In the genomic region with DNA sequence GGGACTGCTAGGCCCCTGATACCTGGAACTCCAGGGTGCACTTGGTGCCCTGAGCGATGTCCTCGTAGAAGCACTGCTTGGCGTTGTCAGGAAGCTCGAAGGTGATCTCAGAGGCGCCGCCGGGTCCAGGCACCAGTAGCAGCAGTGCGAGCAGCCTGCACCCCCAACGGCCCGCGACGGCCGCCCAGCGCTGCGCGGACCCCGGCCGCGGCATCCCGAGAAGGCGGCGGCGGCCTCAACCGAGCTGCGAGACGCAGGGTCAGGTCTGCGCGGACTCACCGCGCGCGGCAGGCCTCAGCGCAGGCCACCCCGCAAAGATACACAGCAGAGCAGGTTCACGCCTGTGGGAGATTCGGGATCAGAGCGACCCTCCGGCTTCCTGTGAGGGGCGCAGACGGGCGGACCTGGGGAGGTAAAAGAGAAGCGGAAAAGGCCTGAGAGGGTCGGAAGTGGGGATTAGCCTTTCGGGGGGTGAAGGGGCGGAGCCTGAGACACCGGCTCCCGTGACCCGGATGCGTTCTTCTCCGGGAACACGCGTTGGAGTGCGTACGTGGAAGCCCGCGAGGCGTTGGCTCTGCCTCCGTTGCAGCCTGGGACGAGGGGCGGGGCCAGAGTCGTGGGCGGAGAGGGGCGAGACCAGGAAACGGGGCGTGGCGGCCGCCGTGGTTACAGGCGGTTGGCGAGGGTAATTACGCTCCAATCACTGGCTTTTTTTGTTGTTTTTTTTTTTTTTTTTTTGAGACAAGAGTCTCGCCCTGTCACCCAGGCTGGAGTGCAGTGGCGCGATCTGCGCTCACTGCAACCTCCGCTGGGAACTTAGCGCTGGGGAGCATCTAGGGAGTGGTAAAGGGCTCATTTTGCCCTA, we compare ENCODE assay signal across 1 cellular context.
TF ChIP-seq lines count a peak whose summit lies in the region.

TMED7 (minus strand) TSS at position 458 of the 865 bp plus-strand sequence; CDS start at position 214, 244 bp downstream.

TF ChIP-seq in K562, 482 proteins besides CTCF, POLR2A, EP300 and RAD21 (continued from another document and continues in another):
- TF ChIP-seq, protein P1, sequence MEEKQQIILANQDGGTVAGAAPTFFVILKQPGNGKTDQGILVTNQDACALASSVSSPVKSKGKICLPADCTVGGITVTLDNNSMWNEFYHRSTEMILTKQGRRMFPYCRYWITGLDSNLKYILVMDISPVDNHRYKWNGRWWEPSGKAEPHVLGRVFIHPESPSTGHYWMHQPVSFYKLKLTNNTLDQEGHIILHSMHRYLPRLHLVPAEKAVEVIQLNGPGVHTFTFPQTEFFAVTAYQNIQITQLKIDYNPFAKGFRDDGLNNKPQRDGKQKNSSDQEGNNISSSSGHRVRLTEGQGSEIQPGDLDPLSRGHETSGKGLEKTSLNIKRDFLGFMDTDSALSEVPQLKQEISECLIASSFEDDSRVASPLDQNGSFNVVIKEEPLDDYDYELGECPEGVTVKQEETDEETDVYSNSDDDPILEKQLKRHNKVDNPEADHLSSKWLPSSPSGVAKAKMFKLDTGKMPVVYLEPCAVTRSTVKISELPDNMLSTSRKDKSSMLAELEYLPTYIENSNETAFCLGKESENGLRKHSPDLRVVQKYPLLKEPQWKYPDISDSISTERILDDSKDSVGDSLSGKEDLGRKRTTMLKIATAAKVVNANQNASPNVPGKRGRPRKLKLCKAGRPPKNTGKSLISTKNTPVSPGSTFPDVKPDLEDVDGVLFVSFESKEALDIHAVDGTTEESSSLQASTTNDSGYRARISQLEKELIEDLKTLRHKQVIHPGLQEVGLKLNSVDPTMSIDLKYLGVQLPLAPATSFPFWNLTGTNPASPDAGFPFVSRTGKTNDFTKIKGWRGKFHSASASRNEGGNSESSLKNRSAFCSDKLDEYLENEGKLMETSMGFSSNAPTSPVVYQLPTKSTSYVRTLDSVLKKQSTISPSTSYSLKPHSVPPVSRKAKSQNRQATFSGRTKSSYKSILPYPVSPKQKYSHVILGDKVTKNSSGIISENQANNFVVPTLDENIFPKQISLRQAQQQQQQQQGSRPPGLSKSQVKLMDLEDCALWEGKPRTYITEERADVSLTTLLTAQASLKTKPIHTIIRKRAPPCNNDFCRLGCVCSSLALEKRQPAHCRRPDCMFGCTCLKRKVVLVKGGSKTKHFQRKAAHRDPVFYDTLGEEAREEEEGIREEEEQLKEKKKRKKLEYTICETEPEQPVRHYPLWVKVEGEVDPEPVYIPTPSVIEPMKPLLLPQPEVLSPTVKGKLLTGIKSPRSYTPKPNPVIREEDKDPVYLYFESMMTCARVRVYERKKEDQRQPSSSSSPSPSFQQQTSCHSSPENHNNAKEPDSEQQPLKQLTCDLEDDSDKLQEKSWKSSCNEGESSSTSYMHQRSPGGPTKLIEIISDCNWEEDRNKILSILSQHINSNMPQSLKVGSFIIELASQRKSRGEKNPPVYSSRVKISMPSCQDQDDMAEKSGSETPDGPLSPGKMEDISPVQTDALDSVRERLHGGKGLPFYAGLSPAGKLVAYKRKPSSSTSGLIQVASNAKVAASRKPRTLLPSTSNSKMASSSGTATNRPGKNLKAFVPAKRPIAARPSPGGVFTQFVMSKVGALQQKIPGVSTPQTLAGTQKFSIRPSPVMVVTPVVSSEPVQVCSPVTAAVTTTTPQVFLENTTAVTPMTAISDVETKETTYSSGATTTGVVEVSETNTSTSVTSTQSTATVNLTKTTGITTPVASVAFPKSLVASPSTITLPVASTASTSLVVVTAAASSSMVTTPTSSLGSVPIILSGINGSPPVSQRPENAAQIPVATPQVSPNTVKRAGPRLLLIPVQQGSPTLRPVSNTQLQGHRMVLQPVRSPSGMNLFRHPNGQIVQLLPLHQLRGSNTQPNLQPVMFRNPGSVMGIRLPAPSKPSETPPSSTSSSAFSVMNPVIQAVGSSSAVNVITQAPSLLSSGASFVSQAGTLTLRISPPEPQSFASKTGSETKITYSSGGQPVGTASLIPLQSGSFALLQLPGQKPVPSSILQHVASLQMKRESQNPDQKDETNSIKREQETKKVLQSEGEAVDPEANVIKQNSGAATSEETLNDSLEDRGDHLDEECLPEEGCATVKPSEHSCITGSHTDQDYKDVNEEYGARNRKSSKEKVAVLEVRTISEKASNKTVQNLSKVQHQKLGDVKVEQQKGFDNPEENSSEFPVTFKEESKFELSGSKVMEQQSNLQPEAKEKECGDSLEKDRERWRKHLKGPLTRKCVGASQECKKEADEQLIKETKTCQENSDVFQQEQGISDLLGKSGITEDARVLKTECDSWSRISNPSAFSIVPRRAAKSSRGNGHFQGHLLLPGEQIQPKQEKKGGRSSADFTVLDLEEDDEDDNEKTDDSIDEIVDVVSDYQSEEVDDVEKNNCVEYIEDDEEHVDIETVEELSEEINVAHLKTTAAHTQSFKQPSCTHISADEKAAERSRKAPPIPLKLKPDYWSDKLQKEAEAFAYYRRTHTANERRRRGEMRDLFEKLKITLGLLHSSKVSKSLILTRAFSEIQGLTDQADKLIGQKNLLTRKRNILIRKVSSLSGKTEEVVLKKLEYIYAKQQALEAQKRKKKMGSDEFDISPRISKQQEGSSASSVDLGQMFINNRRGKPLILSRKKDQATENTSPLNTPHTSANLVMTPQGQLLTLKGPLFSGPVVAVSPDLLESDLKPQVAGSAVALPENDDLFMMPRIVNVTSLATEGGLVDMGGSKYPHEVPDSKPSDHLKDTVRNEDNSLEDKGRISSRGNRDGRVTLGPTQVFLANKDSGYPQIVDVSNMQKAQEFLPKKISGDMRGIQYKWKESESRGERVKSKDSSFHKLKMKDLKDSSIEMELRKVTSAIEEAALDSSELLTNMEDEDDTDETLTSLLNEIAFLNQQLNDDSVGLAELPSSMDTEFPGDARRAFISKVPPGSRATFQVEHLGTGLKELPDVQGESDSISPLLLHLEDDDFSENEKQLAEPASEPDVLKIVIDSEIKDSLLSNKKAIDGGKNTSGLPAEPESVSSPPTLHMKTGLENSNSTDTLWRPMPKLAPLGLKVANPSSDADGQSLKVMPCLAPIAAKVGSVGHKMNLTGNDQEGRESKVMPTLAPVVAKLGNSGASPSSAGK (IDR thresholded peaks at IDR 0.05) = peak; percentile 47; the same call in 1 of the 2 replicates
- TF ChIP-seq CEBPG (CRISPR knock-in tag; IDR thresholded peaks at IDR 0.05) (no peak), CEBPG (tag; conservative IDR thresholded peaks at IDR 0.05 in 1 of 2, IDR thresholded peaks at IDR 0.05 in 1 of 2) (no peak), FOXA3 (CRISPR knock-in tag; conservative IDR thresholded peaks at IDR 0.05 in 1 of 2, IDR thresholded peaks at IDR 0.05 in 1 of 2) (no peak), NRF1 (conservative IDR thresholded peaks at IDR 0.05 in 1 of 2, IDR thresholded peaks at IDR 0.05 in 1 of 2) (peak; percentile 79 to 82), ZNF699 (CRISPR knock-in tag; IDR thresholded peaks at IDR 0.05; ENCODE audit: insufficient replicate concordance) (no peak), CREB5 (CRISPR knock-in tag; IDR thresholded peaks at IDR 0.05) (no peak), CHD1 (IDR thresholded peaks at IDR 0.05; ENCODE audit: low read length) (no peak), ZNF584 (CRISPR knock-in tag; IDR thresholded peaks at IDR 0.05; ENCODE audit: low read depth) (no peak), MCM3 (IDR thresholded peaks at IDR 0.05) (no peak), MIER1 (IDR thresholded peaks at IDR 0.05; ENCODE audit: low read depth) (no peak), MED1 (CRISPR knock-in tag; IDR thresholded peaks at IDR 0.05; ENCODE audit: borderline replicate concordance) (no peak), TEAD4 (IDR thresholded peaks at IDR 0.05; ENCODE audit: low read length) (no peak), TEAD4 (CRISPR knock-in tag; IDR thresholded peaks at IDR 0.05; ENCODE audit: borderline replicate concordance) (no peak; the same call in 1 of the 2 replicates), SMARCE1 (IDR thresholded peaks at IDR 0.05) (peak; percentile 63), TCF7 (IDR thresholded peaks at IDR 0.05; ENCODE audit: borderline replicate concordance) (no peak), YY1 (IDR thresholded peaks at IDR 0.05; ENCODE audit: borderline replicate concordance in 1 of 3, control insufficient read depth in 1 of 3, extremely low read depth in 1 of 3, insufficient read depth in 3 of 3, insufficient read length in 1 of 3, insufficient replicate concordance in 2 of 3, low read depth in 1 of 3, low read length in 2 of 3) (peak in 2 of 3 experiments; percentile 26 to 38), BRCA1 (IDR thresholded peaks at IDR 0.05) (no peak), BRCA1 (CRISPR knock-in tag; IDR thresholded peaks at IDR 0.05) (no peak), REST (CRISPR knock-in tag; IDR thresholded peaks at IDR 0.05; ENCODE audit: low read depth) (no peak), ARHGAP35 (IDR thresholded peaks at IDR 0.05; ENCODE audit: partially characterized antibody) (no peak), ZSCAN29 (IDR thresholded peaks at IDR 0.05) (no peak), IRF9 (tag; IDR thresholded peaks at IDR 0.05) (no peak), ZNF696 (CRISPR knock-in tag; conservative IDR thresholded peaks at IDR 0.05) (no peak), ZNF444 (CRISPR knock-in tag; IDR thresholded peaks at IDR 0.05) (no peak), CCAR2 (IDR thresholded peaks at IDR 0.05; ENCODE audit: low read depth, low read length) (no peak), GATAD2B (IDR thresholded peaks at IDR 0.05; ENCODE audit: borderline replicate concordance) (peak; percentile 81; the same call in 1 of the 2 replicates), TAF7 (tag; IDR thresholded peaks at IDR 0.05) (peak; percentile 29; the same call in 1 of the 2 replicates), WHSC1 (IDR thresholded peaks at IDR 0.05; ENCODE audit: low read length) (no peak), PCBP2 (IDR thresholded peaks at IDR 0.05; ENCODE audit: low read depth, low read length, poor library complexity, severe bottlenecking) (no peak), SRSF3 (IDR thresholded peaks at IDR 0.05; ENCODE audit: insufficient read depth, low read length) (no peak), ZZZ3 (IDR thresholded peaks at IDR 0.05) (no peak), ZNF408 (CRISPR knock-in tag; IDR thresholded peaks at IDR 0.05; ENCODE audit: low read depth) (no peak), RCOR1 (IDR thresholded peaks at IDR 0.05; ENCODE audit: borderline replicate concordance in 1 of 2, low read depth in 2 of 2, low read length in 2 of 2) (peak; percentile 18 to 48; a peak in 2 of 4 replicates), GTF2A2 (tag; IDR thresholded peaks at IDR 0.05) (no peak), ARID2 (IDR thresholded peaks at IDR 0.05) (no peak)
- TF ChIP-seq, protein P2, sequence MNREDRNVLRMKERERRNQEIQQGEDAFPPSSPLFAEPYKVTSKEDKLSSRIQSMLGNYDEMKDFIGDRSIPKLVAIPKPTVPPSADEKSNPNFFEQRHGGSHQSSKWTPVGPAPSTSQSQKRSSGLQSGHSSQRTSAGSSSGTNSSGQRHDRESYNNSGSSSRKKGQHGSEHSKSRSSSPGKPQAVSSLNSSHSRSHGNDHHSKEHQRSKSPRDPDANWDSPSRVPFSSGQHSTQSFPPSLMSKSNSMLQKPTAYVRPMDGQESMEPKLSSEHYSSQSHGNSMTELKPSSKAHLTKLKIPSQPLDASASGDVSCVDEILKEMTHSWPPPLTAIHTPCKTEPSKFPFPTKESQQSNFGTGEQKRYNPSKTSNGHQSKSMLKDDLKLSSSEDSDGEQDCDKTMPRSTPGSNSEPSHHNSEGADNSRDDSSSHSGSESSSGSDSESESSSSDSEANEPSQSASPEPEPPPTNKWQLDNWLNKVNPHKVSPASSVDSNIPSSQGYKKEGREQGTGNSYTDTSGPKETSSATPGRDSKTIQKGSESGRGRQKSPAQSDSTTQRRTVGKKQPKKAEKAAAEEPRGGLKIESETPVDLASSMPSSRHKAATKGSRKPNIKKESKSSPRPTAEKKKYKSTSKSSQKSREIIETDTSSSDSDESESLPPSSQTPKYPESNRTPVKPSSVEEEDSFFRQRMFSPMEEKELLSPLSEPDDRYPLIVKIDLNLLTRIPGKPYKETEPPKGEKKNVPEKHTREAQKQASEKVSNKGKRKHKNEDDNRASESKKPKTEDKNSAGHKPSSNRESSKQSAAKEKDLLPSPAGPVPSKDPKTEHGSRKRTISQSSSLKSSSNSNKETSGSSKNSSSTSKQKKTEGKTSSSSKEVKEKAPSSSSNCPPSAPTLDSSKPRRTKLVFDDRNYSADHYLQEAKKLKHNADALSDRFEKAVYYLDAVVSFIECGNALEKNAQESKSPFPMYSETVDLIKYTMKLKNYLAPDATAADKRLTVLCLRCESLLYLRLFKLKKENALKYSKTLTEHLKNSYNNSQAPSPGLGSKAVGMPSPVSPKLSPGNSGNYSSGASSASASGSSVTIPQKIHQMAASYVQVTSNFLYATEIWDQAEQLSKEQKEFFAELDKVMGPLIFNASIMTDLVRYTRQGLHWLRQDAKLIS (CRISPR knock-in tag; IDR thresholded peaks at IDR 0.05) = peak; percentile 65
